In the genomic region with DNA sequence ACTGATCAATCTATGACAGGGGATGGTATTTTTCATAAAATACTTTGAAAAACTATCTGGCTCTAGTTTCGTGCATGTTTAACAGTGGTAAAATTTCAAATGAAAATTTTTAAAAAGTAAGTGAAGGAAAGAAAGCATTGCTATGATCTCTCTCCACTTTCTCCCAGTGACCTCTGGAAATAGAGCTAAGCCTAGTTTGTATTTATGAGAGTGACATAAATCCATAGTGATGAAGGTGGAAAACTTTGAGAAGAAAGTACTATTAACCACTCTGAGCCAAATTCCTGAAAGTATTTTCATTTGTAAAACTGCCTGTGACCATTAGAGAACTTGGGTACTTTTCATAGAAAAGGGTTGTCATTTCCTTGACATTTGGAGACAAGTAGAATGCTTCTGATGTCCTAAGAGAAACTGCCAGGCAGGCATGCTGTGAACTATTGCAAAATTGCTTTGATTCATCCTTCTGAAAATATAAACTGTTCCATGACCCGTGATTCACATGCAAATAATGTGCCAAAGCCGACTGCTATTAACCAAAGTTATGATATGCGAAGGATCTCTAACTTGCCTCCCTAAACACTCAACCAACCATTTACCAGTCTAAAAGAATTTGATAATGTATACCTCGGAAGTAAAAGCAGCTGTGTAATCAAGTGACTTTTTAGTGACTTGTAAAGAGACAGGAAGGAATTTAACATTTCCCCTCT, we compare ENCODE assay signal across 12 cellular contexts.
DNase-seq lines count a peak whose midpoint lies in the region; FAIRE-seq and TF ChIP-seq lines count a peak whose summit lies in the region.
"Had no signal": no experiment of that assay in that cellular context is flagged by ENCODE, and none has a peak within 500 bp of the region (broad histone marks: within the 10 kb centered on the region; RNA-seq: fewer than 3 reads in every experiment).

No MANE protein-coding gene starts in this region.

- 45% methylated on average over 5 of the region's 5 CpGs for WGBS in hepatocyte (ENCODE audit: low lambda C conversion rate, missing lambda C conversion rate)

- H3K36me3 ChIP-seq in breast epithelium (no peaks in the 10 kb centered on the region), hepatocyte (replicated peaks; ENCODE audit: insufficient read depth, low read depth) (no peaks in the 10 kb centered on the region)

- no peaks in the 10 kb centered on the region for H4K20me1 ChIP-seq in hepatocyte (ENCODE audit: insufficient read depth, poor library complexity, severe bottlenecking)

- no peak for FAIRE-seq in urothelium cell line (lab: Jason Lieb, UNC)

- H3K27ac ChIP-seq in breast epithelium (no peak overlapping the region), hepatocyte (peak overlapping the region; percentile 53)
- H3K27ac ChIP-seq: upper lobe of right lung had no signal

- peaks cover 22% of the 10 kb centered on the region for H3K4me1 Mint-ChIP-seq in MCF 10A (ENCODE audit: insufficient read depth, unreplicated experiment)
- H3K4me1 Mint-ChIP-seq: B cell had no signal

- POLR2A ChIA-PET in MCF 10A (lab: Yijun Ruan, JAX): interaction anchor here (0.5 to 1.5 kb wide), 9 partner anchors 8 to 278 kb away, joined by 3 to 4 read pairs (median 3); no protein-coding TSS in a partner anchor

- H3K27me3 ChIP-seq in breast epithelium (no peaks in the 10 kb centered on the region), hepatocyte (no peaks in the 10 kb centered on the region)
- H3K27me3 ChIP-seq: upper lobe of right lung had no signal

- H2AFZ ChIP-seq in hepatocyte: no peak overlapping the region

- in situ Hi-C loops in astrocyte of the cerebellum (cut with HindIII; ENCODE audit: low sequenced_read_pairs): no loop called here

- no TSS peak for BruUV-seq in MCF 10A (replicated peaks; lab: Mats Ljungman, UMichigan)

- no peaks in the 10 kb centered on the region for H3K27me3 Mint-ChIP-seq in MCF 10A (ENCODE audit: insufficient read depth, unreplicated experiment)
- H3K27me3 Mint-ChIP-seq: B cell had no signal

- H3K4me1 ChIP-seq in breast epithelium (no peaks in the 10 kb centered on the region), hepatocyte (ENCODE audit: insufficient read depth) (peaks cover 4% of the 10 kb centered on the region)

- no peaks in the 10 kb centered on the region for H3K9me2 ChIP-seq in hepatocyte (replicated peaks; ENCODE audit: insufficient read depth)

- peak overlapping the region; percentile 55 for H3K4me3 Mint-ChIP-seq in MCF 10A (ENCODE audit: unreplicated experiment)
- H3K4me3 Mint-ChIP-seq: B cell had no signal

- peak overlapping the region; percentile 9 for H3K4me2 ChIP-seq in hepatocyte

- peak; percentile 87 for DNase-seq in MCF 10A (ENCODE audit: unreplicated experiment)
- DNase-seq in breast epithelium (ENCODE audit: low spot score in 2 of 2): no peak
- peak; percentile 81 for DNase-seq in astrocyte of the cerebellum (ENCODE audit: low read depth)
- peak; percentile 21 for DNase-seq in hepatocyte (ENCODE audit: low spot score)
- DNase-seq in urothelium cell line (ENCODE audit: low spot score): peak; percentile 2
- no peak for DNase-seq in activated effector memory CD4-positive, alpha-beta T cell treated with Interleukin-2 at 50 U/mL for 16 hours
- no peak for DNase-seq in NCI-H1105 treated with DMSO at 0.1 percent for 48 hours (lab: John Stamatoyannopoulos, UW)
- no peak for DNase-seq in DMS153 (lab: John Stamatoyannopoulos, UW)
- DNase-seq: activated naive CD4-positive, alpha-beta T cell; T1000; upper lobe of right lung had no signal

- H3K9me3 Mint-ChIP-seq in MCF 10A (ENCODE audit: unreplicated experiment): no peaks in the 10 kb centered on the region

- no peak for TF ChIP-seq POLR2A in breast epithelium (IDR thresholded peaks at IDR 0.05)

- intact Hi-C loops in MCF 10A (cut with micrococcal nuclease) (no loop called here), breast epithelium (cut with DNase I; ENCODE audit: low total_unique reads) (no loop called here)

- H3K4me3 ChIP-seq in breast epithelium: no peak overlapping the region
- no peak overlapping the region for H3K4me3 ChIP-seq in astrocyte of the cerebellum (ENCODE audit: low read depth, low read length)
- H3K4me3 ChIP-seq in hepatocyte: no peak overlapping the region
- H3K4me3 ChIP-seq: upper lobe of right lung had no signal

- peaks cover 28% of the 10 kb centered on the region for H3K36me3 Mint-ChIP-seq in MCF 10A (ENCODE audit: insufficient read depth, unreplicated experiment)

- CTCF ChIA-PET in MCF 10A (lab: Yijun Ruan, JAX): interaction anchor here (0.8 kb wide), 1 partner anchor 209 kb away, joined by 3 read pairs; no protein-coding TSS in a partner anchor

- TF ChIP-seq CTCF in MCF 10A (IDR thresholded peaks at IDR 0.05; ENCODE audit: unreplicated experiment): no peak
- no peak for TF ChIP-seq CTCF in breast epithelium (IDR thresholded peaks at IDR 0.05)
- TF ChIP-seq CTCF in astrocyte of the cerebellum (IDR thresholded peaks at IDR 0.05; ENCODE audit: low read depth, low read length, missing control alignments): no peak
- no peak for TF ChIP-seq CTCF in hepatocyte (IDR thresholded peaks at IDR 0.05; ENCODE audit: poor library complexity)

- H3K79me2 ChIP-seq in hepatocyte: no peaks in the 10 kb centered on the region

- peak overlapping the region; percentile 83 for H3K27ac Mint-ChIP-seq in MCF 10A (ENCODE audit: low read depth, unreplicated experiment)
- H3K27ac Mint-ChIP-seq: B cell had no signal

- H3K9me3 ChIP-seq in breast epithelium (no peaks in the 10 kb centered on the region), hepatocyte (ENCODE audit: low read depth) (no peaks in the 10 kb centered on the region)
- H3K9me3 ChIP-seq: upper lobe of right lung had no signal

Comparison
In these comparisons a context has a peak if more than half of its experiments do, and no peak if none do; other contexts are left out.
1. DNase-seq: peak in MCF 10A (single experiment), astrocyte of the cerebellum (single experiment), hepatocyte (single experiment) and urothelium cell line (single experiment); none in breast epithelium (0 of 2), activated effector memory CD4-positive, alpha-beta T cell treated with Interleukin-2 at 50 U/mL for 16 hours (single experiment), NCI-H1105 treated with DMSO at 0.1 percent for 48 hours (single experiment) and DMS153 (single experiment).